In the genomic region with DNA sequence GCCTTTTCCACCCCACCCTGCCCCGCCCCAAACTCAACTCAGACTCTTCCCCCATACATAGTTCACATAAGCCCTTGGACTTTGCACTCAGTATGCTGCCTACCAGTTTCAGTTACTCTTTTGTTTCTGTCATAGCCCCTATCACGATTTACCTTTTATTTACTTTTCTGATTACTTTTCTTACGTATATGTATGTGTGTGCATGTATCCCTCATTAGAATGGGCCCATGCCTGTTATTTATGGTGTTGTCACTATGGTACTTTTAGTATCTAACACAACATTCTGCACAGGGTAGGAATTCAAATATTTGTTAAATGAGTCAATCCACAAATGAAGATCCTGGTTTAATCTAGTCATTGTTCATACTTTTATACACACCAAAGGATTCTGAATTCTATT, we compare ENCODE assay signal across 16 cellular contexts. TPM values are rescaled to one million over a fixed set of nuclear protein-coding genes. Genes with fewer than 3 reads are reported as not detected.
DNase-seq lines count a peak whose midpoint lies in the region; ATAC-seq and TF ChIP-seq lines count a peak whose summit lies in the region.
"Had no signal": no experiment of that assay in that cellular context is flagged by ENCODE, and none has a peak within 500 bp of the region (broad histone marks: within the 10 kb centered on the region; RNA-seq: fewer than 3 reads in every experiment).

No MANE protein-coding gene starts in this region.

- H3K9ac ChIP-seq in mammary epithelial cell (ENCODE audit: insufficient read depth, low read length) (no peak overlapping the region), SK-N-MC (ENCODE audit: insufficient read length) (no peak overlapping the region)

- H3K9me3 Mint-ChIP-seq in MCF 10A (ENCODE audit: unreplicated experiment) (peaks cover 6% of the 10 kb centered on the region), type B pancreatic cell (no peaks in the 10 kb centered on the region), natural killer cell (peaks cover 7 to 9% of the 10 kb centered on the region in 2 donors)
- H3K9me3 Mint-ChIP-seq: activated T-cell treated with anti-CD3 and anti-CD28 coated beads, Interleukin-2, amount 50 U/mL, for 4 hours had no signal

- H3K27ac Mint-ChIP-seq in MCF 10A (ENCODE audit: low read depth, unreplicated experiment) (no peak overlapping the region), type B pancreatic cell (peak overlapping the region; percentile 3), natural killer cell (no peak overlapping the region)
- H3K27ac Mint-ChIP-seq: activated naive CD8-positive, alpha-beta T cell treated with anti-CD3 and anti-CD28 coated beads, Interleukin-2, amount 50 U/mL, for 24 hours had no signal

- H3K4me1 Mint-ChIP-seq in MCF 10A (ENCODE audit: insufficient read depth, unreplicated experiment), result peaks cover 11% of the 10 kb centered on the region
- peaks cover 3% of the 10 kb centered on the region for H3K4me1 Mint-ChIP-seq in type B pancreatic cell (ENCODE audit: unreplicated experiment)
- no peaks in the 10 kb centered on the region for H3K4me1 Mint-ChIP-seq in natural killer cell
- H3K4me1 Mint-ChIP-seq: activated naive CD8-positive, alpha-beta T cell treated with anti-CD3 and anti-CD28 coated beads, Interleukin-2, amount 50 U/mL, for 24 hours had no signal

- H3K27me3 ChIP-seq in mammary epithelial cell (ENCODE audit: insufficient read depth, low read length), result no peaks in the 10 kb centered on the region
- H3K27me3 ChIP-seq: esophagus muscularis mucosa had no signal

- CTCF ChIA-PET in mammary epithelial cell (lab: Charles Lee; ENCODE audit: low non-redundant PET), result no interaction called here
- CTCF ChIA-PET in MCF 10A (lab: Yijun Ruan, JAX), result no interaction called here

- no peak for TF ChIP-seq CTCF in mammary epithelial cell (conservative IDR thresholded peaks at IDR 0.05 in 1 of 2, IDR thresholded peaks at IDR 0.05 in 1 of 2; ENCODE audit: extremely low read depth in 1 of 2, insufficient read depth in 1 of 2, low read depth in 1 of 2, low read length in 2 of 2)
- no peak for TF ChIP-seq CTCF in MCF 10A (IDR thresholded peaks at IDR 0.05; ENCODE audit: unreplicated experiment)
- no peak for TF ChIP-seq CTCF in fibroblast of pulmonary artery (IDR thresholded peaks at IDR 0.05; ENCODE audit: low read length, missing control alignments)
- no peak for TF ChIP-seq CTCF in type B pancreatic cell (conservative IDR thresholded peaks at IDR 0.05)
- no peak for TF ChIP-seq CTCF in natural killer cell (IDR thresholded peaks at IDR 0.05)

- intact Hi-C loops in mammary epithelial cell (cut with micrococcal nuclease) (no loop called here), MCF 10A (cut with micrococcal nuclease) (no loop called here), natural killer cell (cut with micrococcal nuclease) (no loop called here)

- dilution Hi-C loops in mammary epithelial cell (cut with HindIII; ENCODE audit: low sequenced_read_pairs), result no loop called here

- POLR2A ChIA-PET in MCF 10A (lab: Yijun Ruan, JAX), result no interaction called here

- no peak overlapping the region for H2AFZ ChIP-seq in mammary epithelial cell (ENCODE audit: low read depth, low read length)

- BruUV-seq in mammary epithelial cell (replicated peaks; lab: Mats Ljungman, UMichigan) (no TSS peak), MCF 10A (replicated peaks; lab: Mats Ljungman, UMichigan) (no TSS peak)

- H3K27ac ChIP-seq in mammary epithelial cell (ENCODE audit: insufficient read depth, low read depth, low read length) (no peak overlapping the region), SK-N-MC (peak overlapping the region; percentile 54), caudate nucleus (ENCODE audit: low read depth, low read length) (no peak overlapping the region)
- H3K27ac ChIP-seq: esophagus muscularis mucosa had no signal

- peaks cover 5% of the 10 kb centered on the region for H3K4me1 ChIP-seq in mammary epithelial cell (ENCODE audit: insufficient read depth, low read length)

- H3K9me3 ChIP-seq in mammary epithelial cell (replicated peaks; ENCODE audit: insufficient read depth, low read length), result no peaks in the 10 kb centered on the region
- H3K9me3 ChIP-seq in SK-N-MC (ENCODE audit: low read depth, low read length), result no peaks in the 10 kb centered on the region
- H3K9me3 ChIP-seq: esophagus muscularis mucosa had no signal

- no peaks in the 10 kb centered on the region for H3K36me3 Mint-ChIP-seq in MCF 10A (ENCODE audit: insufficient read depth, unreplicated experiment)
- no peaks in the 10 kb centered on the region for H3K36me3 Mint-ChIP-seq in type B pancreatic cell
- no peaks in the 10 kb centered on the region for H3K36me3 Mint-ChIP-seq in natural killer cell

- ATAC-seq in natural killer cell (no peak), GM19035 (IDR thresholded peaks at IDR 0.05; ENCODE audit: unreplicated experiment) (no peak)
- ATAC-seq: activated naive CD8-positive, alpha-beta T cell treated with anti-CD3 and anti-CD28 coated beads, Interleukin-2, amount 50 U/mL, for 24 hours; activated T-cell treated with anti-CD3 and anti-CD28 coated beads, Interleukin-2, amount 50 U/mL, for 4 hours had no signal

- H3K79me2 ChIP-seq in mammary epithelial cell (ENCODE audit: insufficient read depth, low read length), result no peaks in the 10 kb centered on the region

- H3K36me3 ChIP-seq in mammary epithelial cell (ENCODE audit: insufficient read depth, low read length), result no peaks in the 10 kb centered on the region
- H3K36me3 ChIP-seq in SK-N-MC (ENCODE audit: insufficient read depth, low read length), result no peaks in the 10 kb centered on the region
- H3K36me3 ChIP-seq: esophagus muscularis mucosa had no signal

- H3K27me3 Mint-ChIP-seq in MCF 10A (ENCODE audit: insufficient read depth, unreplicated experiment), result peaks cover 46% of the 10 kb centered on the region
- no peaks in the 10 kb centered on the region for H3K27me3 Mint-ChIP-seq in type B pancreatic cell
- no peaks in the 10 kb centered on the region for H3K27me3 Mint-ChIP-seq in natural killer cell (ENCODE audit: low read depth in 2 of 2)

- 89% methylated on average over 2 of the region's 3 CpGs for WGBS in mammary epithelial cell (ENCODE audit: low coverage, missing lambda C conversion rate)

- no peak overlapping the region for H3K4me2 ChIP-seq in mammary epithelial cell (ENCODE audit: insufficient read depth, low read depth, low read length)

- H3K4me3 Mint-ChIP-seq in MCF 10A (ENCODE audit: unreplicated experiment), result no peak overlapping the region
- H3K4me3 Mint-ChIP-seq in type B pancreatic cell, result no peak overlapping the region
- H3K4me3 Mint-ChIP-seq in natural killer cell, result no peak overlapping the region
- H3K4me3 Mint-ChIP-seq: activated naive CD8-positive, alpha-beta T cell treated with anti-CD3 and anti-CD28 coated beads, Interleukin-2, amount 50 U/mL, for 24 hours; activated T-cell treated with anti-CD3 and anti-CD28 coated beads, Interleukin-2, amount 50 U/mL, for 4 hours had no signal

- in situ Hi-C loops in mammary epithelial cell (cut with MboI; ENCODE audit: low sequenced_read_pairs in 2 of 2), result no loop called here

- H4K20me1 ChIP-seq in mammary epithelial cell (ENCODE audit: insufficient read depth, low read length), result no peaks in the 10 kb centered on the region

- H3K4me3 ChIP-seq in mammary epithelial cell (replicated peaks in 1 of 3; ENCODE audit: insufficient read depth in 1 of 3, low read depth in 2 of 3, low read length in 3 of 3), result no peak overlapping the region
- H3K4me3 ChIP-seq in SK-N-MC, result no peak overlapping the region
- H3K4me3 ChIP-seq in fibroblast of pulmonary artery (replicated peaks; ENCODE audit: low read depth, low read length), result no peak overlapping the region
- H3K4me3 ChIP-seq: esophagus muscularis mucosa had no signal

- DNase-seq in mammary epithelial cell (peak; percentile 14), MCF 10A (ENCODE audit: unreplicated experiment) (no peak), SK-N-MC (ENCODE audit: low read depth, low spot score) (no peak), fibroblast of pulmonary artery (ENCODE audit: low read depth) (peak; percentile 52), type B pancreatic cell (ENCODE audit: extremely low spot score, unreplicated experiment) (no peak), natural killer cell (no peak), caudate nucleus (lab: John Stamatoyannopoulos, UW) (no peak)
- DNase-seq: activated CD4-positive, alpha-beta T cell treated with anti-CD3 and anti-CD28 coated beads for 1 hour; activated naive CD8-positive, alpha-beta T cell treated with anti-CD3 and anti-CD28 coated beads, Interleukin-2, amount 50 U/mL, for 24 hours; activated T-cell treated with anti-CD3 and anti-CD28 coated beads, Interleukin-2, amount 50 U/mL, for 4 hours; Calu3; NCI-H1092 treated with DMSO at 0.1 percent for 48 hours; SW 1271 had no signal

RNA-seq across cellular contexts. Expression of a gene that starts 16.5 kb away (rescaled TPM):
- total RNA-seq in mammary epithelial cell (1 to 10 TPM in 1 of 2 donors, not detected in 1; 1.5 TPM), MCF 10A (2022) (not detected in 2 replicates), type B pancreatic cell (ENCODE audit: low replicate concordance) (32.8 and 49.5 TPM in 2 replicates), natural killer cell (not detected)
- polyA plus RNA-seq in mammary epithelial cell, result not detected
- not detected for polyA minus RNA-seq in mammary epithelial cell
- total RNA-seq: OCI-LY7 had no signal

RNA-seq across cellular contexts. Expression of a gene that starts 54.9 kb away (rescaled TPM):
- total RNA-seq in mammary epithelial cell, result 1 to 10 TPM in 1 of 2 donors, under 1 TPM in 1; 0.75 to 3.2 TPM
- polyA plus RNA-seq in mammary epithelial cell, result 11.4 TPM
- polyA minus RNA-seq in mammary epithelial cell, result not detected
- 33.1 and 46.5 TPM in 2 replicates for total RNA-seq in MCF 10A (2022)
- total RNA-seq in type B pancreatic cell (ENCODE audit: low replicate concordance), result 75.1 and 167 TPM in 2 replicates
- total RNA-seq in natural killer cell, result under 1 TPM in 1 of 3 donors, not detected in 2; 0.90 TPM
- total RNA-seq: Calu3, OCI-LY7 had no signal

Comparison
In these comparisons a context has a peak if more than half of its experiments do, and no peak if none do; other contexts are left out.
1. DNase-seq: peak in mammary epithelial cell (single experiment) and fibroblast of pulmonary artery (single experiment); none in MCF 10A (single experiment), SK-N-MC (single experiment), type B pancreatic cell (single experiment), natural killer cell (single experiment) and caudate nucleus (0 of 61).
2. RNA of a gene that starts 16.5 kb away (total RNA-seq): 32.8 to 49.5 TPM in type B pancreatic cell; 1.5 TPM in mammary epithelial cell, not detected in MCF 10A and not detected in natural killer cell; every median in the first group is over 10 times any median in the second.